ENCODE assay signal across 8 cellular contexts in the genomic region with DNA sequence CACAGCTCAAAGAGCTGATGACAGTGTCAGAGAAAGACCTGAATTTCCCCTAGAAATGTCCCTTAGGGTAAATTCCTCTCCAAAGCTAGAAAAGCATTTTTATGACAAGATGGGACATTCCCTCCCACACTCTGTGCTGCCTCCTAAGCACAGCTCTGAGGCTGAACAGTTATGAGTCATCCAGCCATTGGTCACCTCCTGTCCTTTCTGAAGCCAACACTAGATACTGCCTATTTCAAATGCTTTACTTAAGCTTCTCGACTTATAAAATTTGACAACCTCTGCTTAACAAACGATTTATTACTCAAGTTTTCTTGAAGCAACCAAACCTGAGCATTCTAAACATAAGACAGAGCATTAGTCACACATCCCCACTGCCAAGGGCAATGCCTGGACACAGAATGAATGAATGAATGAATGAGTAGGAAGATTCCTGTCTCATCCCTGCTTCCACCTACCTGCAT.
DNase-seq lines count a peak whose midpoint lies in the region; ATAC-seq and TF ChIP-seq lines count a peak whose summit lies in the region.

No MANE protein-coding gene starts in this region.

- H3K27ac ChIP-seq in WERI-Rb-1, result no peak overlapping the region

- TF ChIP-seq CTCF in GM12864 (IDR thresholded peaks at IDR 0.05; ENCODE audit: low read depth, low read length, missing control alignments) (no peak), fibroblast of mammary gland (conservative IDR thresholded peaks at IDR 0.05; ENCODE audit: control insufficient read depth, insufficient read depth, low read depth, low read length) (no peak), WERI-Rb-1 (IDR thresholded peaks at IDR 0.05; ENCODE audit: low read depth, low read length) (no peak)

- no peaks in the 10 kb centered on the region for H3K27me3 ChIP-seq in WERI-Rb-1 (ENCODE audit: insufficient read depth, low read depth, severe bottlenecking)

- H3K9me3 ChIP-seq in WERI-Rb-1 (ENCODE audit: severe bottlenecking), result no peaks in the 10 kb centered on the region

- no peaks in the 10 kb centered on the region for H3K36me3 ChIP-seq in WERI-Rb-1

- ATAC-seq in GM21717 (IDR thresholded peaks at IDR 0.05; ENCODE audit: unreplicated experiment), result peak; percentile 54

- H3K4me3 ChIP-seq in GM12864 (ENCODE audit: low read depth, low read length) (no peak overlapping the region), fibroblast of mammary gland (ENCODE audit: control insufficient read depth, low read depth, low read length) (no peak overlapping the region), WERI-Rb-1 (ENCODE audit: low read depth, low read length) (no peak overlapping the region)

- peak; percentile 71 for DNase-seq in GM12864 (ENCODE audit: low read depth)
- DNase-seq in HPDE6-E6E7 (ENCODE audit: extremely low spot score), result peak; percentile 31
- peak; percentile 63 for DNase-seq in fibroblast of mammary gland (ENCODE audit: low read depth)
- no peak for DNase-seq in WERI-Rb-1
- DNase-seq in NCI-H1694 (lab: John Stamatoyannopoulos, UW), result no peak
- no peak for DNase-seq in NCI-H748 treated with DMSO at 0.1 percent for 48 hours (lab: John Stamatoyannopoulos, UW)
- no peak for DNase-seq in NCI-H2107 (lab: John Stamatoyannopoulos, UW)

Comparison
In these comparisons a context has a peak if more than half of its experiments do, and no peak if none do; other contexts are left out.
1. DNase-seq: peak in GM12864 (single experiment), HPDE6-E6E7 (single experiment) and fibroblast of mammary gland (single experiment); none in WERI-Rb-1 (single experiment), NCI-H1694 (single experiment), NCI-H748 treated with DMSO at 0.1 percent for 48 hours (single experiment) and NCI-H2107 (single experiment).